ENCODE assay signal across 11 cellular contexts in the genomic region with DNA sequence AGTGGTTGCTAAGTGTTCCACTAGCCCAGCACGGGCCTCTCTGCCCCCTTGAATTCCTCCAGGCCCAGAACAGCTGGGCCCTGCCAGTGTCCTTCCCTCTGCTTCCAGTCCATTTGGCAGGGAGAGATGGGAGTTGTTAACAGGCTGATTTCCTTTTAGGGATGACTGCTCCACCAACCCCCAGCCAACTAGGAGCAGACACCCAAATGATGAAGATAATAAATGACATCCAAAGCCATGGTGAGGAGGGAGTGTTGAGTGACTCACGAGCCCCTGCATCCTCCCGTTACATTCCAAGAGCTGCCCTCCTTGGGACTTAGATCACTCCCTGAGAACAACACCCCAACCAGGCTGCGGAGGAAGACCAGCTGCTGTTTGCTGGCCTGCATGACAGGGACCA. TPM values are rescaled to one million over a fixed set of nuclear protein-coding genes. Genes with fewer than 3 reads are reported as not detected.
A peak's percentile ranks its signal among the peaks of the same experiment; 100 is the strongest.
DNase-seq lines count a peak whose midpoint lies in the region; ATAC-seq and TF ChIP-seq lines count a peak whose summit lies in the region.
"Had no signal": no experiment of that assay in that cellular context is flagged by ENCODE, and none has a peak within 500 bp of the region (broad histone marks: within the 10 kb centered on the region; RNA-seq: fewer than 3 reads in every experiment).

No MANE protein-coding gene starts in this region.

- H3K4me1 ChIP-seq in mesodermal cell (ENCODE audit: control insufficient read depth, insufficient read depth, low read length, poor library complexity, severe bottlenecking): peaks cover 37% of the 10 kb centered on the region

- H3K4me3 ChIP-seq in epithelial cell of esophagus (ENCODE audit: low read length) (no peak overlapping the region), mesodermal cell (ENCODE audit: extremely low read depth, insufficient read depth, low read length, poor library complexity, severe bottlenecking) (peak overlapping the region; percentile 3)
- H3K4me3 ChIP-seq: SK-N-MC had no signal

- peak overlapping the region; percentile 81 for H3K27ac ChIP-seq in mesodermal cell (ENCODE audit: low read depth, low read length, severe bottlenecking)
- H3K27ac ChIP-seq: SK-N-MC had no signal

- POLR2A ChIA-PET in activated CD4-positive, alpha-beta T cell treated with anti-CD3 and anti-CD28 coated beads for 36 hours (lab: Charles Lee): no interaction called here

- H3K36me3 Mint-ChIP-seq in activated CD4-positive, alpha-beta T cell treated with anti-CD3 and anti-CD28 coated beads for 36 hours (ENCODE audit: low read depth): no peaks in the 10 kb centered on the region
- no peaks in the 10 kb centered on the region for H3K36me3 Mint-ChIP-seq in activated T-cell treated with anti-CD3 and anti-CD28 coated beads, Interleukin-2, amount 50 U/mL, for 24 hours (ENCODE audit: low read depth)

- peaks cover 50% of the 10 kb centered on the region for H3K36me3 ChIP-seq in mesodermal cell (ENCODE audit: control insufficient read depth, insufficient read depth, low read length)

- no peak overlapping the region for H3K27ac Mint-ChIP-seq in activated CD4-positive, alpha-beta T cell treated with anti-CD3 and anti-CD28 coated beads for 36 hours
- no peak overlapping the region for H3K27ac Mint-ChIP-seq in activated T-cell treated with anti-CD3 and anti-CD28 coated beads, Interleukin-2, amount 50 U/mL, for 24 hours

- H3K9me3 ChIP-seq in mesodermal cell (ENCODE audit: control insufficient read depth, low read length): peaks cover 37% of the 10 kb centered on the region

- no peak overlapping the region for H3K4me3 Mint-ChIP-seq in activated CD4-positive, alpha-beta T cell treated with anti-CD3 and anti-CD28 coated beads for 36 hours
- no peak overlapping the region for H3K4me3 Mint-ChIP-seq in activated T-cell treated with anti-CD3 and anti-CD28 coated beads, Interleukin-2, amount 50 U/mL, for 24 hours

- intact Hi-C loops in activated CD4-positive, alpha-beta T cell treated with anti-CD3 and anti-CD28 coated beads for 36 hours (cut with DNase I, micrococcal nuclease): no loop called here

- H3K9me3 Mint-ChIP-seq in activated CD4-positive, alpha-beta T cell treated with anti-CD3 and anti-CD28 coated beads for 36 hours (ENCODE audit: low read depth): no peaks in the 10 kb centered on the region
- H3K9me3 Mint-ChIP-seq in activated T-cell treated with anti-CD3 and anti-CD28 coated beads, Interleukin-2, amount 50 U/mL, for 24 hours: no peaks in the 10 kb centered on the region

- CTCF ChIA-PET in activated CD4-positive, alpha-beta T cell treated with anti-CD3 and anti-CD28 coated beads for 36 hours (lab: Charles Lee): no interaction called here

- 33 to 83% methylated on average over 1 to 3 of the region's 4 CpGs for WGBS in mesodermal cell (ENCODE audit: insufficient coverage in 2 of 2), 2 experiments

- H3K27me3 Mint-ChIP-seq in activated CD4-positive, alpha-beta T cell treated with anti-CD3 and anti-CD28 coated beads for 36 hours: no peaks in the 10 kb centered on the region
- H3K27me3 Mint-ChIP-seq in activated T-cell treated with anti-CD3 and anti-CD28 coated beads, Interleukin-2, amount 50 U/mL, for 24 hours: no peaks in the 10 kb centered on the region

- no peak for ATAC-seq in activated CD4-positive, alpha-beta T cell treated with anti-CD3 and anti-CD28 coated beads for 36 hours
- no peak for ATAC-seq in GM18870 (IDR thresholded peaks at IDR 0.05; ENCODE audit: unreplicated experiment)

- TF ChIP-seq CTCF in epithelial cell of esophagus (IDR thresholded peaks at IDR 0.05; ENCODE audit: insufficient read depth, low read depth, low read length, missing control alignments): no peak

- H3K4me1 Mint-ChIP-seq in activated CD4-positive, alpha-beta T cell treated with anti-CD3 and anti-CD28 coated beads for 36 hours: peaks cover 16% of the 10 kb centered on the region
- peaks cover 8% of the 10 kb centered on the region for H3K4me1 Mint-ChIP-seq in activated T-cell treated with anti-CD3 and anti-CD28 coated beads, Interleukin-2, amount 50 U/mL, for 24 hours (ENCODE audit: low read depth)

- DNase-seq in NCI-H226: peak; percentile 98
- DNase-seq in epithelial cell of esophagus (ENCODE audit: low read depth): peak; percentile 38
- peak; percentile 60 for DNase-seq in ureter (ENCODE audit: low spot score)
- no peak for DNase-seq in activated CD4-positive, alpha-beta T cell treated with anti-CD3 and anti-CD28 coated beads for 36 hours
- DNase-seq in activated T-cell treated with anti-CD3 and anti-CD28 coated beads, Interleukin-2, amount 50 U/mL, for 24 hours: no peak
- DNase-seq: H7, hypothalamus, KG1 had no signal

RNA-seq across cellular contexts. Expression of gene PARVA, which starts 20.6 kb away (rescaled TPM):
- polyA plus RNA-seq in mesodermal cell (2013, experiment 1 of 2): 62.0 TPM
- 63.3 TPM for polyA plus RNA-seq in mesodermal cell (2013, experiment 2 of 2)
- total RNA-seq in ureter: 101 TPM
- under 1 TPM; 0.11 to 0.14 TPM for total RNA-seq in activated CD4-positive, alpha-beta T cell treated with anti-CD3 and anti-CD28 coated beads for 36 hours

Comparison
In these comparisons a context has a peak if more than half of its experiments do, and no peak if none do; other contexts are left out.
1. DNase-seq: peak in NCI-H226 (single experiment), epithelial cell of esophagus (single experiment) and ureter (single experiment); none in activated CD4-positive, alpha-beta T cell treated with anti-CD3 and anti-CD28 coated beads for 36 hours (single experiment) and activated T-cell treated with anti-CD3 and anti-CD28 coated beads, Interleukin-2, amount 50 U/mL, for 24 hours (single experiment).
2. RNA of gene PARVA, which starts 20.6 kb away (total RNA-seq): 101 TPM in ureter (single experiment); 0.11 to 0.14 TPM in activated CD4-positive, alpha-beta T cell treated with anti-CD3 and anti-CD28 coated beads for 36 hours; every median in the first group is over 10 times any median in the second.